In the genomic region with DNA sequence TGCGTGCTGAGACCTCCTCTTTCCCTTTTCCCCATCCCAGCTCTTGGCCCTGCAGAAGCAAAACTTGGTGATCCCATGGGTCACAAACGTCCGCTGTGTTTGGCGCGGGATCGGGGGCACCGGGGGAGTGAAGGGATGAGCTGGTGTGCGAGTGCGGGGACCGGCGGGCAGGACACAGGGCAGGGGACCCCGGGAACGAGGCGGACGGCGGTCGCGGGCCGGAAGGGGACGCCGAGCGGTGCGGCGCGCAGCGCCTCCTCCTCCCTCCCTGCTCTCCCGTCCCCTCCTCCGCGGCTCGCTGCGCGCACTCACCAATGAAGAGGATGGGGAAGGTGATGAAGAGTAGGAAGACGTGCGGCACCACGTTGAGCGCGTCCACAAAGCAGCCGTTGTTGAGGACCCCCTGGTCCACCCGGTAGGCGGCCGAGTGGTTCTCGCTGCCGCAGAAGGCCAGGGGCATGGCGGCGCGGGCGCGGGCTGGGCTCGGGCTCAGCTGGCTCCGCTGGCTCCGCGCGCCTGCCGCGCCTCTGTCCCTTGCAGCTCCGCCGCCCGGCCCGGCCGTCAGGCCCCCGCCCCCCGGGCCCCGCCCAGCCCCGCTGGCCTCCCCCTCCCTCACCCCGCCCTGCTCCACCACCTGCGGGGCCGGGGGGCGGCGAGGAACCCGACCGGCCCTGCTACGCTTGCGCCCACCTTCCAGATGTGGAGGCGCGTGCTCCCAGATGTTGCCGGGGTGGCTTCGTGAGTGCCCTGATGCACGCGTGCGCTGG, we compare ENCODE assay signal across 10 cellular contexts. TPM values are rescaled to one million over a fixed set of nuclear protein-coding genes. Genes with fewer than 3 reads are reported as not detected.
DNase-seq lines count a peak whose midpoint lies in the region; ATAC-seq and TF ChIP-seq lines count a peak whose summit lies in the region.
"Had no signal": no experiment of that assay in that cellular context is flagged by ENCODE, and none has a peak within 500 bp of the region (broad histone marks: within the 10 kb centered on the region; RNA-seq: fewer than 3 reads in every experiment).

ABCC8 (minus strand) TSS at position 529 of the 767 bp plus-strand sequence; CDS start at position 460, 69 bp downstream.

- peak in 1 of 2 donors; percentile 18 for TF ChIP-seq POLR2A in thyroid gland (IDR thresholded peaks at IDR 0.05)

- no peaks in the 10 kb centered on the region for H3K27me3 ChIP-seq in WERI-Rb-1 (ENCODE audit: insufficient read depth, low read depth, severe bottlenecking)
- no peaks in the 10 kb centered on the region for H3K27me3 ChIP-seq in thyroid gland

- H3K9me3 ChIP-seq in WERI-Rb-1 (ENCODE audit: severe bottlenecking), result no peaks in the 10 kb centered on the region
- no peaks in the 10 kb centered on the region for H3K9me3 ChIP-seq in thyroid gland

- H3K27ac ChIP-seq in WERI-Rb-1 (peak within 1 kb of the TSS; percentile 36), thyroid gland (no peak within 1 kb of the TSS)

- DNase-seq in activated CD4-positive, alpha-beta T cell treated with anti-CD3 and anti-CD28 coated beads for 48 hours, result peak; percentile 11
- DNase-seq in activated CD4-positive, alpha-beta T cell treated with anti-CD3 and anti-CD28 coated beads for 1 hour, result no peak
- DNase-seq in WERI-Rb-1 (peak; percentile 48), inferior parietal cortex (ENCODE audit: extremely low spot score) (peak; percentile 14), thyroid gland (peak; percentile 33 to 41)
- DNase-seq: cerebellar nuclear complex had no signal

- 3% methylated on average over 25 to 31 of the region's 80 CpGs for WGBS in thyroid gland, 2 donors

- intact Hi-C loops in thyroid gland (cut with DNase I), result no loop called here

- H3K36me3 ChIP-seq in WERI-Rb-1 (peaks cover 9% of the 10 kb centered on the region), thyroid gland (no peaks in the 10 kb centered on the region)

- ATAC-seq in HG02610 (IDR thresholded peaks at IDR 0.05; ENCODE audit: unreplicated experiment), result no peak
- no peak for ATAC-seq in GM18502 (IDR thresholded peaks at IDR 0.05; ENCODE audit: poor library complexity, unreplicated experiment)
- ATAC-seq in GM18873 (IDR thresholded peaks at IDR 0.05; ENCODE audit: low FRiP score, unreplicated experiment), result no peak

- TF ChIP-seq CTCF in WERI-Rb-1 (IDR thresholded peaks at IDR 0.05; ENCODE audit: low read depth, low read length), result no peak
- TF ChIP-seq CTCF in thyroid gland (IDR thresholded peaks at IDR 0.05), result no peak

- H3K4me1 ChIP-seq in thyroid gland, result peaks cover 8 to 13% of the 10 kb centered on the region in 2 donors

- H3K4me3 ChIP-seq in WERI-Rb-1 (ENCODE audit: low read depth, low read length) (peak within 1 kb of the TSS; percentile 76), thyroid gland (replicated peaks in 1 of 3) (peak within 1 kb of the TSS in 2 of 3 donors; percentile 37 to 38)

RNA-seq across cellular contexts. Expression of gene ABCC8, which starts in this region (rescaled TPM):
- 10 to 100 TPM; 10.9 to 19.1 (median 15.1) TPM for total RNA-seq in thyroid gland
- total RNA-seq: lung microvascular endothelial cell had no signal
